ENCODE assay signal across 23 cellular contexts in genomic region chr3:42710323-42711021, GRCh38. TPM values are rescaled to one million over a fixed set of nuclear protein-coding genes. Genes with fewer than 3 reads are reported as not detected.
DNase-seq lines count a peak whose midpoint lies in the region; ATAC-seq and TF ChIP-seq lines count a peak whose summit lies in the region.
"Had no signal": no experiment of that assay in that cellular context is flagged by ENCODE, and none has a peak within 500 bp of the region (broad histone marks: within the 10 kb centered on the region; RNA-seq: fewer than 3 reads in every experiment).

No MANE protein-coding gene starts in this region.

- no peak overlapping the region for H3K27ac Mint-ChIP-seq in activated naive CD8-positive, alpha-beta T cell treated with anti-CD3 and anti-CD28 coated beads, Interleukin-2, amount 10 ng/mL, durations not matched to agents 7 days and 5 days
- no peak overlapping the region for H3K27ac Mint-ChIP-seq in activated naive CD8-positive, alpha-beta T cell treated with anti-CD3 and anti-CD28 coated beads, Interleukin-2, amount 50 U/mL, for 24 hours
- no peak overlapping the region for H3K27ac Mint-ChIP-seq in chondrocyte (ENCODE audit: unreplicated experiment)
- H3K27ac Mint-ChIP-seq: HFFc6 had no signal

- no peaks in the 10 kb centered on the region for H3K4me1 ChIP-seq in osteoblast (ENCODE audit: insufficient read depth, low read length)
- H3K4me1 ChIP-seq: A549 had no signal

- no peaks in the 10 kb centered on the region for H3K9me3 Mint-ChIP-seq in activated naive CD8-positive, alpha-beta T cell treated with anti-CD3 and anti-CD28 coated beads, Interleukin-2, amount 10 ng/mL, durations not matched to agents 7 days and 5 days
- no peaks in the 10 kb centered on the region for H3K9me3 Mint-ChIP-seq in activated naive CD8-positive, alpha-beta T cell treated with anti-CD3 and anti-CD28 coated beads, Interleukin-2, amount 50 U/mL, for 24 hours
- H3K9me3 Mint-ChIP-seq in chondrocyte (ENCODE audit: low read depth) = no peaks in the 10 kb centered on the region
- H3K9me3 Mint-ChIP-seq: CD4-positive, alpha-beta memory T cell; HFFc6 had no signal

- peaks cover 2% of the 10 kb centered on the region for H3K27me3 Mint-ChIP-seq in activated naive CD8-positive, alpha-beta T cell treated with anti-CD3 and anti-CD28 coated beads, Interleukin-2, amount 10 ng/mL, durations not matched to agents 7 days and 5 days
- peaks cover 1% of the 10 kb centered on the region for H3K27me3 Mint-ChIP-seq in activated naive CD8-positive, alpha-beta T cell treated with anti-CD3 and anti-CD28 coated beads, Interleukin-2, amount 50 U/mL, for 24 hours
- H3K27me3 Mint-ChIP-seq in chondrocyte (ENCODE audit: low read depth) = peaks cover 26% of the 10 kb centered on the region

- TF ChIP-seq CTCF in chondrocyte (IDR thresholded peaks at IDR 0.05) = no peak
- no peak for TF ChIP-seq CTCF in osteoblast (IDR thresholded peaks at IDR 0.05; ENCODE audit: extremely low read depth, low read depth, low read length)

- H2AFZ ChIP-seq in osteoblast (ENCODE audit: low read length) = no peak overlapping the region

- H3K4me3 Mint-ChIP-seq in activated naive CD8-positive, alpha-beta T cell treated with anti-CD3 and anti-CD28 coated beads, Interleukin-2, amount 10 ng/mL, durations not matched to agents 7 days and 5 days = no peak overlapping the region
- no peak overlapping the region for H3K4me3 Mint-ChIP-seq in activated naive CD8-positive, alpha-beta T cell treated with anti-CD3 and anti-CD28 coated beads, Interleukin-2, amount 50 U/mL, for 24 hours
- H3K4me3 Mint-ChIP-seq in chondrocyte (ENCODE audit: unreplicated experiment) = no peak overlapping the region
- H3K4me3 Mint-ChIP-seq: CD4-positive, alpha-beta memory T cell; HFFc6 had no signal

- peak; percentile 15 for DNase-seq in activated naive CD8-positive, alpha-beta T cell treated with anti-CD3 and anti-CD28 coated beads, Interleukin-2, amount 10 ng/mL, durations not matched to agents 7 days and 5 days
- DNase-seq in activated naive CD8-positive, alpha-beta T cell treated with anti-CD3 and anti-CD28 coated beads, Interleukin-2, amount 50 U/mL, for 24 hours = no peak
- DNase-seq in chondrocyte (ENCODE audit: low spot score) = peak; percentile 39
- peak; percentile 27 for DNase-seq in osteoblast (ENCODE audit: insufficient read length, low spot score, missing footprints)
- DNase-seq in ureter (ENCODE audit: low spot score) = peak; percentile 24
- no peak for DNase-seq in cerebellar cortex (ENCODE audit: low spot score)
- no peak for DNase-seq in NCI-H2227 treated with DMSO at 0.1 percent for 48 hours (lab: John Stamatoyannopoulos, UW)
- DNase-seq: CD4-positive, alpha-beta memory T cell; DMS153; GDM1; HFFc6; KG1; MV-4-11; NCI-H187; NCI-H226; NCI-H524; NCI-H82; OCI-M1 had no signal

- H3K4me3 ChIP-seq in osteoblast (ENCODE audit: insufficient read depth, low read length) = no peak overlapping the region
- H3K4me3 ChIP-seq: A549 had no signal

- no peaks in the 10 kb centered on the region for H3K36me3 ChIP-seq in osteoblast (ENCODE audit: insufficient read depth, low read length)

- H3K36me3 Mint-ChIP-seq in activated naive CD8-positive, alpha-beta T cell treated with anti-CD3 and anti-CD28 coated beads, Interleukin-2, amount 10 ng/mL, durations not matched to agents 7 days and 5 days = no peaks in the 10 kb centered on the region
- no peaks in the 10 kb centered on the region for H3K36me3 Mint-ChIP-seq in activated naive CD8-positive, alpha-beta T cell treated with anti-CD3 and anti-CD28 coated beads, Interleukin-2, amount 50 U/mL, for 24 hours (ENCODE audit: low read depth)
- H3K36me3 Mint-ChIP-seq in chondrocyte (ENCODE audit: low read depth) = no peaks in the 10 kb centered on the region
- H3K36me3 Mint-ChIP-seq: CD4-positive, alpha-beta memory T cell had no signal

- H3K4me2 ChIP-seq in osteoblast (ENCODE audit: insufficient read depth, low read length) = no peak overlapping the region
- H3K4me2 ChIP-seq: A549 had no signal

- H3K9me3 ChIP-seq in osteoblast (ENCODE audit: low read depth, low read length) = no peaks in the 10 kb centered on the region
- H3K9me3 ChIP-seq: A549 had no signal

- no peaks in the 10 kb centered on the region for H3K4me1 Mint-ChIP-seq in activated naive CD8-positive, alpha-beta T cell treated with anti-CD3 and anti-CD28 coated beads, Interleukin-2, amount 10 ng/mL, durations not matched to agents 7 days and 5 days
- no peaks in the 10 kb centered on the region for H3K4me1 Mint-ChIP-seq in activated naive CD8-positive, alpha-beta T cell treated with anti-CD3 and anti-CD28 coated beads, Interleukin-2, amount 50 U/mL, for 24 hours
- H3K4me1 Mint-ChIP-seq in chondrocyte (ENCODE audit: low read depth) = no peaks in the 10 kb centered on the region
- H3K4me1 Mint-ChIP-seq: CD4-positive, alpha-beta memory T cell had no signal

- POLR2A ChIA-PET in activated naive CD8-positive, alpha-beta T cell treated with anti-CD3 and anti-CD28 coated beads, Interleukin-2, amount 10 ng/mL, durations not matched to agents 7 days and 5 days (lab: Charles Lee) = no interaction called here

- H3K27me3 ChIP-seq in osteoblast (ENCODE audit: insufficient read depth, low read length) = peaks cover 17% of the 10 kb centered on the region

- no peaks in the 10 kb centered on the region for H4K20me1 ChIP-seq in osteoblast (ENCODE audit: insufficient read depth, low read length)

- no peaks in the 10 kb centered on the region for H3K79me2 ChIP-seq in osteoblast (ENCODE audit: insufficient read depth, low read length)

- H3K27ac ChIP-seq in osteoblast (ENCODE audit: low read depth, low read length) = no peak overlapping the region
- H3K27ac ChIP-seq: A549 had no signal

- ATAC-seq in activated naive CD8-positive, alpha-beta T cell treated with anti-CD3 and anti-CD28 coated beads, Interleukin-2, amount 10 ng/mL, durations not matched to agents 7 days and 5 days (ENCODE audit: low read depth) = no peak
- no peak for ATAC-seq in activated naive CD8-positive, alpha-beta T cell treated with anti-CD3 and anti-CD28 coated beads, Interleukin-2, amount 50 U/mL, for 24 hours
- ATAC-seq: HepG2 had no signal

RNA-seq across cellular contexts. Expression of gene HHATL, which starts 7.9 kb away (rescaled TPM):
- total RNA-seq in activated naive CD8-positive, alpha-beta T cell treated with anti-CD3 and anti-CD28 coated beads, Interleukin-2, amount 10 ng/mL, durations not matched to agents 7 days and 5 days = not detected
- not detected in 3 replicates for total RNA-seq in chondrocyte
- not detected in 2 replicates for total RNA-seq in osteoblast
- total RNA-seq in ureter = 0.73 TPM
- total RNA-seq: CD4-positive, alpha-beta memory T cell; Daoy; H7; HepG2; HFFc6; RPMI7951 had no signal

RNA-seq across cellular contexts. Expression of gene KLHL40, which starts 25.1 kb away (rescaled TPM):
- not detected for total RNA-seq in activated naive CD8-positive, alpha-beta T cell treated with anti-CD3 and anti-CD28 coated beads, Interleukin-2, amount 10 ng/mL, durations not matched to agents 7 days and 5 days
- total RNA-seq in chondrocyte (not detected in 3 replicates), osteoblast (not detected in 2 replicates), ureter (not detected)
- total RNA-seq: CD4-positive, alpha-beta memory T cell; Daoy; H7; HepG2; HFFc6; RPMI7951 had no signal

RNA-seq across cellular contexts. Expression of gene ZBTB47, which starts 57.0 kb away (rescaled TPM):
- 1 to 10 TPM; 1.1 to 1.3 TPM for total RNA-seq in activated naive CD8-positive, alpha-beta T cell treated with anti-CD3 and anti-CD28 coated beads, Interleukin-2, amount 10 ng/mL, durations not matched to agents 7 days and 5 days
- total RNA-seq in chondrocyte (38.8 to 44.4 TPM (median 40.0 TPM) in 3 replicates), osteoblast (39.2 and 41.3 TPM in 2 replicates), ureter (32.1 TPM)

Comparison
In these comparisons a context has a peak if more than half of its experiments do, and no peak if none do; other contexts are left out.
1. DNase-seq: peak in activated naive CD8-positive, alpha-beta T cell treated with anti-CD3 and anti-CD28 coated beads, Interleukin-2, amount 10 ng/mL, durations not matched to agents 7 days and 5 days (single experiment), chondrocyte (single experiment), osteoblast (single experiment) and ureter (single experiment); none in activated naive CD8-positive, alpha-beta T cell treated with anti-CD3 and anti-CD28 coated beads, Interleukin-2, amount 50 U/mL, for 24 hours (single experiment), cerebellar cortex (single experiment) and NCI-H2227 treated with DMSO at 0.1 percent for 48 hours (single experiment).
2. RNA of gene ZBTB47, which starts 57.0 kb away (total RNA-seq): 39.2 to 41.3 TPM in osteoblast, 38.8 to 44.4 TPM in chondrocyte and 32.1 TPM in ureter (single experiment); 1.1 to 1.3 TPM in activated naive CD8-positive, alpha-beta T cell treated with anti-CD3 and anti-CD28 coated beads, Interleukin-2, amount 10 ng/mL, durations not matched to agents 7 days and 5 days; every median in the first group is over 10 times any median in the second.